ENCODE assay signal across 14 cellular contexts in the genomic region with DNA sequence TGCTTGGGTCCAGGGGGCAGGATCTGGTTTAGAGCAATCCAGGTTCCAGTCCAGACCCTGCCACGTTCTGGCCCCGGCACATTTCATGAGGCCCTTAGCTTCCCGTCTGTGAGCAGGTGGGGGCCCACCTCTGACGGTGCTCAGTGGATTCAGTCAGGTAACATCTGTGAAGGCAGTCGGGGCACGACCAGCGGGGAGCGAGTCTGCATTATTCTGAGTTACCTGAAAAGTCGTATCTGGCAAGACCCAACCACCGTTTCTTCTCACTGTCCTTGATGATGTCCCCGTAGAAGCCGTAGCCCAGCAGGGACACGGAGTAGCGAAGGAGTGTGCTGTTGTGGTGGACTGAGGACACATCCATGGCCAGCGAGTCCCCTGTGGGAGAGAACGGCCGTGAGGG. TPM values are rescaled to one million over a fixed set of nuclear protein-coding genes. Genes with fewer than 3 reads are reported as not detected.
DNase-seq lines count a peak whose midpoint lies in the region; ATAC-seq and TF ChIP-seq lines count a peak whose summit lies in the region.
"Had no signal": no experiment of that assay in that cellular context is flagged by ENCODE, and none has a peak within 500 bp of the region (broad histone marks: within the 10 kb centered on the region; RNA-seq: fewer than 3 reads in every experiment).

No MANE protein-coding gene starts in this region.

- H4K20me1 ChIP-seq in SK-N-SH (ENCODE audit: insufficient read depth) (0 out of 2 replicates have a peak, but pooled peaks cover 1% of the 10 kb centered on the region), mammary epithelial cell (ENCODE audit: insufficient read depth, low read length) (no peaks in the 10 kb centered on the region)

- H3K27ac ChIP-seq in SK-N-SH (ENCODE audit: low read depth in 2 of 2, low read length in 1 of 2): no peak overlapping the region
- no peak overlapping the region for H3K27ac ChIP-seq in mammary epithelial cell (ENCODE audit: insufficient read depth, low read depth, low read length)
- H3K27ac ChIP-seq: 22Rv1 had no signal

- intact Hi-C loops in Right ventricle myocardium superior (cut with DNase I) (no loop called here), left ventricle myocardium superior (cut with micrococcal nuclease) (no loop called here), mammary epithelial cell (cut with micrococcal nuclease) (no loop called here)

- CTCF ChIA-PET in SK-N-SH (lab: Yijun Ruan, JAX) (interaction anchor here (2.1 kb wide), 1 partner anchor 136 kb away, joined by 9 read pairs; no protein-coding TSS in a partner anchor), mammary epithelial cell (lab: Charles Lee; ENCODE audit: low non-redundant PET) (no interaction called here)

- no peak for TF ChIP-seq EP300 in SK-N-SH (IDR thresholded peaks at IDR 0.05; ENCODE audit: borderline replicate concordance in 1 of 2, low read depth in 1 of 2, low read length in 1 of 2)

- no peak for ATAC-seq in SK-N-SH treated with all-trans-retinoic acid at 6 μM for 48 hours
- ATAC-seq in Right ventricle myocardium superior (ENCODE audit: poor library complexity): no peak
- no peak for ATAC-seq in left ventricle myocardium superior
- ATAC-seq in GM19397 (IDR thresholded peaks at IDR 0.05; ENCODE audit: unreplicated experiment): no peak

- H3K4me2 ChIP-seq in SK-N-SH (no peak overlapping the region), mammary epithelial cell (ENCODE audit: insufficient read depth, low read depth, low read length) (no peak overlapping the region)

- POLR2A ChIA-PET in SK-N-SH (lab: Yijun Ruan, JAX): interaction anchor here (0.6 kb wide), 1 partner anchor 154 kb away, joined by 4 read pairs; no protein-coding TSS in a partner anchor

- H3K9me2 ChIP-seq in SK-N-SH: no peaks in the 10 kb centered on the region

- H3K79me2 ChIP-seq in SK-N-SH (ENCODE audit: insufficient read depth): no peaks in the 10 kb centered on the region
- H3K79me2 ChIP-seq in mammary epithelial cell (ENCODE audit: insufficient read depth, low read length): no peaks in the 10 kb centered on the region

- no TSS peak for BruUV-seq in mammary epithelial cell (replicated peaks; lab: Mats Ljungman, UMichigan)

- no peak for TF ChIP-seq RAD21 in SK-N-SH (IDR thresholded peaks at IDR 0.05; ENCODE audit: low read length)

- H3K4me1 ChIP-seq in SK-N-SH (ENCODE audit: control insufficient read depth in 1 of 2, insufficient read depth in 2 of 2, low read depth in 1 of 2, low read length in 1 of 2): no peaks in the 10 kb centered on the region
- no peaks in the 10 kb centered on the region for H3K4me1 ChIP-seq in mammary epithelial cell (ENCODE audit: insufficient read depth, low read length)
- H3K4me1 ChIP-seq: Caco-2 had no signal

- in situ Hi-C loops in mammary epithelial cell (cut with MboI; ENCODE audit: low sequenced_read_pairs in 2 of 2): no loop called here

- H3K9ac ChIP-seq in SK-N-SH (no peak overlapping the region), mammary epithelial cell (ENCODE audit: insufficient read depth, low read length) (no peak overlapping the region)

- no peak for TF ChIP-seq CTCF in SK-N-SH (IDR thresholded peaks at IDR 0.05)
- no peak for TF ChIP-seq CTCF in neural crest cell (conservative IDR thresholded peaks at IDR 0.05)
- TF ChIP-seq CTCF in mammary epithelial cell (conservative IDR thresholded peaks at IDR 0.05 in 1 of 2, IDR thresholded peaks at IDR 0.05 in 1 of 2; ENCODE audit: extremely low read depth in 1 of 2, insufficient read depth in 1 of 2, low read depth in 1 of 2, low read length in 2 of 2): no peak

- H3K4me3 ChIP-seq in SK-N-SH (ENCODE audit: low read depth in 2 of 2, low read length in 1 of 2) (no peak overlapping the region), mammary epithelial cell (replicated peaks in 1 of 3; ENCODE audit: insufficient read depth in 1 of 3, low read depth in 2 of 3, low read length in 3 of 3) (no peak overlapping the region)

- H3K9me3 Mint-ChIP-seq in neural crest cell: no peaks in the 10 kb centered on the region
- H3K9me3 Mint-ChIP-seq: CD14-positive monocyte; CD8-positive, alpha-beta memory T cell had no signal

- DNase-seq in SK-N-SH (peak; percentile 14), Right ventricle myocardium superior (peak; percentile 17), left ventricle myocardium superior (no peak), neural crest cell (ENCODE audit: low read depth, low spot score) (no peak), SKM-1 treated with dmso at 0.1 percent for 144 hours (lab: John Stamatoyannopoulos, UW; ENCODE audit: unreplicated experiment) (no peak), mammary epithelial cell (no peak)
- DNase-seq: Caco-2; CD8-positive, alpha-beta memory T cell; DND-41; GF-D8 had no signal

- H2AFZ ChIP-seq in SK-N-SH (ENCODE audit: low read depth): no peak overlapping the region
- no peak overlapping the region for H2AFZ ChIP-seq in mammary epithelial cell (ENCODE audit: low read depth, low read length)

- no peaks in the 10 kb centered on the region for H3F3A ChIP-seq in SK-N-SH (replicated peaks; ENCODE audit: insufficient read depth)

- H3K27ac Mint-ChIP-seq in neural crest cell (ENCODE audit: unreplicated experiment): peak overlapping the region; percentile 50

- dilution Hi-C loops in mammary epithelial cell (cut with HindIII; ENCODE audit: low sequenced_read_pairs): loop anchor here (25.0 kb wide), 1 partner anchor 88 kb away; no protein-coding TSS in a partner anchor

- H3K9me3 ChIP-seq in SK-N-SH (no peaks in the 10 kb centered on the region), mammary epithelial cell (replicated peaks; ENCODE audit: insufficient read depth, low read length) (no peaks in the 10 kb centered on the region)
- H3K9me3 ChIP-seq: Caco-2 had no signal

- no peaks in the 10 kb centered on the region for H3K27me3 Mint-ChIP-seq in neural crest cell (ENCODE audit: low read depth)
- H3K27me3 Mint-ChIP-seq: CD8-positive, alpha-beta memory T cell had no signal

- H3K27me3 ChIP-seq in SK-N-SH (ENCODE audit: insufficient read depth): no peaks in the 10 kb centered on the region
- H3K27me3 ChIP-seq in mammary epithelial cell (ENCODE audit: insufficient read depth, low read length): no peaks in the 10 kb centered on the region

- H3K36me3 Mint-ChIP-seq in neural crest cell (ENCODE audit: low read depth): peaks cover 11% of the 10 kb centered on the region

- no peak overlapping the region for H3K4me3 Mint-ChIP-seq in neural crest cell
- H3K4me3 Mint-ChIP-seq: CD14-positive monocyte; CD8-positive, alpha-beta memory T cell had no signal

- H3K4me1 Mint-ChIP-seq in neural crest cell: peaks cover 16% of the 10 kb centered on the region
- H3K4me1 Mint-ChIP-seq: CD14-positive monocyte; CD8-positive, alpha-beta memory T cell had no signal

- peaks cover 14 to 67% of the 10 kb centered on the region in 2 experiments for H3K36me3 ChIP-seq in SK-N-SH (replicated peaks in 1 of 2; ENCODE audit: control insufficient read depth in 1 of 2, insufficient read depth in 2 of 2, low read length in 1 of 2)
- H3K36me3 ChIP-seq in mammary epithelial cell (ENCODE audit: insufficient read depth, low read length): peaks cover 7% of the 10 kb centered on the region

- 98% methylated on average over 17 of the region's 17 CpGs for WGBS in SK-N-SH (ENCODE audit: low lambda C conversion rate)
- 99% methylated on average over 17 of the region's 17 CpGs for WGBS in mammary epithelial cell (ENCODE audit: low coverage, missing lambda C conversion rate)

TF ChIP-seq in SK-N-SH, 30 proteins besides CTCF, POLR2A, EP300 and RAD21 (continues in another document):
- TF ChIP-seq ELF1 (IDR thresholded peaks at IDR 0.05): no peak
- TF ChIP-seq RCOR1 (IDR thresholded peaks at IDR 0.05; ENCODE audit: low read length): no peak
- TF ChIP-seq MEF2A (IDR thresholded peaks at IDR 0.05; ENCODE audit: borderline replicate concordance, low read depth): no peak
- no peak for TF ChIP-seq CHD2 (IDR thresholded peaks at IDR 0.05; ENCODE audit: low read length, partially characterized antibody)
- TF ChIP-seq GABPA (IDR thresholded peaks at IDR 0.05; ENCODE audit: low read depth): no peak
- no peak for TF ChIP-seq RFX5 (IDR thresholded peaks at IDR 0.05; ENCODE audit: low read length)
- TF ChIP-seq TCF12 (IDR thresholded peaks at IDR 0.05): no peak
- TF ChIP-seq NFIC (IDR thresholded peaks at IDR 0.05; ENCODE audit: borderline replicate concordance): no peak

TF ChIP-seq in SK-N-SH treated with all-trans-retinoic acid at 6 μM for 48 hours, 23 proteins besides CTCF, POLR2A, EP300 and RAD21 (continues in another document):
- TF ChIP-seq SNAI2 (CRISPR knock-in tag; IDR thresholded peaks at IDR 0.05) (no peak), CREB5 (CRISPR knock-in tag; IDR thresholded peaks at IDR 0.05; ENCODE audit: low read depth) (no peak), RARB (CRISPR knock-in tag; IDR thresholded peaks at IDR 0.05) (no peak)
- TF ChIP-seq, protein P1, sequence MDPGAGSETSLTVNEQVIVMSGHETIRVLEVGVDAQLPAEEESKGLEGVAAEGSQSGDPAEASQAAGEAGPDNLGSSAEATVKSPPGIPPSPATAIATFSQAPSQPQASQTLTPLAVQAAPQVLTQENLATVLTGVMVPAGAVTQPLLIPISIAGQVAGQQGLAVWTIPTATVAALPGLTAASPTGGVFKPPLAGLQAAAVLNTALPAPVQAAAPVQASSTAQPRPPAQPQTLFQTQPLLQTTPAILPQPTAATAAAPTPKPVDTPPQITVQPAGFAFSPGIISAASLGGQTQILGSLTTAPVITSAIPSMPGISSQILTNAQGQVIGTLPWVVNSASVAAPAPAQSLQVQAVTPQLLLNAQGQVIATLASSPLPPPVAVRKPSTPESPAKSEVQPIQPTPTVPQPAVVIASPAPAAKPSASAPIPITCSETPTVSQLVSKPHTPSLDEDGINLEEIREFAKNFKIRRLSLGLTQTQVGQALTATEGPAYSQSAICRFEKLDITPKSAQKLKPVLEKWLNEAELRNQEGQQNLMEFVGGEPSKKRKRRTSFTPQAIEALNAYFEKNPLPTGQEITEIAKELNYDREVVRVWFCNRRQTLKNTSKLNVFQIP (CRISPR knock-in tag; IDR thresholded peaks at IDR 0.05; ENCODE audit: borderline replicate concordance, low read depth): no peak

RNA-seq across cellular contexts. Expression of gene CERK, which starts 39.0 kb away (rescaled TPM):
- 32.6 and 33.4 TPM in 2 replicates for polyA plus RNA-seq in SK-N-SH (2012; rRNA removed)
- 27.7 and 36.1 TPM in 2 replicates for polyA plus RNA-seq in SK-N-SH (2012; cell fraction: cytosol; rRNA removed)
- 23.4 and 24.7 TPM in 2 replicates for polyA plus RNA-seq in SK-N-SH (2012; cell fraction: nucleus; rRNA removed)
- 69.0 TPM for total RNA-seq in Right ventricle myocardium superior
- 87.5 TPM for total RNA-seq in left ventricle myocardium superior
- total RNA-seq in neural crest cell: 98.7 and 102 TPM in 2 replicates
- 10 to 100 TPM; 16.3 to 17.5 TPM for total RNA-seq in mammary epithelial cell
- 16.0 TPM for polyA plus RNA-seq in mammary epithelial cell
- polyA minus RNA-seq in mammary epithelial cell: 27.8 TPM

Comparison
In these comparisons a context has a peak if more than half of its experiments do, and no peak if none do; other contexts are left out.
1. DNase-seq: peak in SK-N-SH (single experiment) and Right ventricle myocardium superior (single experiment); none in left ventricle myocardium superior (single experiment), neural crest cell (single experiment), SKM-1 treated with dmso at 0.1 percent for 144 hours (single experiment) and mammary epithelial cell (single experiment).